ENCODE assay signal across 2 cellular contexts in the genomic region with DNA sequence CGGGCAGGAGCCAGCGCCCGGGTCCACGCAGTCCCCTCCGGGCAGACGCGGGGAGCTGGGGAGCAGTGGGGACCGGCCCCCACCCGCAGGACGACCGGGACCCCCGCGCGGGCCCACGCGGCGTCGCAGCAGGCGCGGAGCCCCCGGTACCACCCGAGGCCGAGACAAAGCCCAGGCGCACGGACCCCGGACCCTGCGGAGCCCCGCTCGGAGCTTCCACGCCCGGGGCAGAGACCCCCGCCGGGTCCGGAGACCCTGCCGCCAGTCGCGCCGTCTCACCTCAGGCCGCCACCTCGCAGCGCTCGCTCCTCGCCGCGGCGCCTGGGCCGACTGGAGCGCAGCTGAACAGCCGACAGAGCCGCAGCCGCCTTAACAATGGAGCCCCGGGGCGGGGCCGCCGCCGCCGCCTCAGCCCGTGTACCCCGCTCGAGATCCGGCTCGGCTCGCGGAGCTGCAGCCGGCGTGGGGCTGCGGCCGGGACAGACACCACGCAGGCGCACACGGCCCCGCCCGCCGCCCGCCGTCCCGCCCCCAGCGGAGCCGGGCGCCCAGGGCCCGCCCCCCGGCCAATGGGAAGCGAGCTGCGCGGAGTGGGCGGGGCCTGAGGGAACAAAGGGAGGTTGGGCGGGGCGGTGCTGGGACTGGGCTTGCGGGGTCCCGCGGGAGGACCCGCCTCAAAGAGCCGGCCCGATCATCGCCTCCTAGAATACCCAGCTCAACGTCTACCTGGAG.
TF ChIP-seq lines count a peak whose summit lies in the region.

A gene with protein sequence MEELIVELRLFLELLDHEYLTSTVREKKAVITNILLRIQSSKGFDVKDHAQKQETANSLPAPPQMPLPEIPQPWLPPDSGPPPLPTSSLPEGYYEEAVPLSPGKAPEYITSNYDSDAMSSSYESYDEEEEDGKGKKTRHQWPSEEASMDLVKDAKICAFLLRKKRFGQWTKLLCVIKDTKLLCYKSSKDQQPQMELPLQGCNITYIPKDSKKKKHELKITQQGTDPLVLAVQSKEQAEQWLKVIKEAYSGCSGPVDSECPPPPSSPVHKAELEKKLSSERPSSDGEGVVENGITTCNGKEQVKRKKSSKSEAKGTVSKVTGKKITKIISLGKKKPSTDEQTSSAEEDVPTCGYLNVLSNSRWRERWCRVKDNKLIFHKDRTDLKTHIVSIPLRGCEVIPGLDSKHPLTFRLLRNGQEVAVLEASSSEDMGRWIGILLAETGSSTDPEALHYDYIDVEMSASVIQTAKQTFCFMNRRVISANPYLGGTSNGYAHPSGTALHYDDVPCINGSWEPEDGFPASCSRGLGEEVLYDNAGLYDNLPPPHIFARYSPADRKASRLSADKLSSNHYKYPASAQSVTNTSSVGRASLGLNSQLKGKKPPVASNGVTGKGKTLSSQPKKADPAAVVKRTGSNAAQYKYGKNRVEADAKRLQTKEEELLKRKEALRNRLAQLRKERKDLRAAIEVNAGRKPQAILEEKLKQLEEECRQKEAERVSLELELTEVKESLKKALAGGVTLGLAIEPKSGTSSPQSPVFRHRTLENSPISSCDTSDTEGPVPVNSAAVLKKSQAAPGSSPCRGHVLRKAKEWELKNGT (minus strand): TSS at position 485 of the 732 bp plus-strand sequence. CDS start 67,783 bp downstream, outside the sequence.

TF ChIP-seq in HCT116, 20 proteins besides CTCF, POLR2A, EP300 and RAD21:
- TF ChIP-seq ZFX (IDR thresholded peaks at IDR 0.05) (peak; percentile 47), YY1 (IDR thresholded peaks at IDR 0.05; ENCODE audit: extremely low read depth, insufficient replicate concordance, low read depth, low read length) (no peak), SIN3A (IDR thresholded peaks at IDR 0.05; ENCODE audit: low read depth) (no peak), POLR2AphosphoS5 (IDR thresholded peaks at IDR 0.05; ENCODE audit: low read depth, low read length) (peak; percentile 68)
- TF ChIP-seq, protein P1, sequence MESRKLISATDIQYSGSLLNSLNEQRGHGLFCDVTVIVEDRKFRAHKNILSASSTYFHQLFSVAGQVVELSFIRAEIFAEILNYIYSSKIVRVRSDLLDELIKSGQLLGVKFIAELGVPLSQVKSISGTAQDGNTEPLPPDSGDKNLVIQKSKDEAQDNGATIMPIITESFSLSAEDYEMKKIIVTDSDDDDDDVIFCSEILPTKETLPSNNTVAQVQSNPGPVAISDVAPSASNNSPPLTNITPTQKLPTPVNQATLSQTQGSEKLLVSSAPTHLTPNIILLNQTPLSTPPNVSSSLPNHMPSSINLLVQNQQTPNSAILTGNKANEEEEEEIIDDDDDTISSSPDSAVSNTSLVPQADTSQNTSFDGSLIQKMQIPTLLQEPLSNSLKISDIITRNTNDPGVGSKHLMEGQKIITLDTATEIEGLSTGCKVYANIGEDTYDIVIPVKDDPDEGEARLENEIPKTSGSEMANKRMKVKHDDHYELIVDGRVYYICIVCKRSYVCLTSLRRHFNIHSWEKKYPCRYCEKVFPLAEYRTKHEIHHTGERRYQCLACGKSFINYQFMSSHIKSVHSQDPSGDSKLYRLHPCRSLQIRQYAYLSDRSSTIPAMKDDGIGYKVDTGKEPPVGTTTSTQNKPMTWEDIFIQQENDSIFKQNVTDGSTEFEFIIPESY (IDR thresholded peaks at IDR 0.05; ENCODE audit: extremely low read depth, insufficient replicate concordance, low read length): no peak

TF ChIP-seq in K562, 482 proteins besides CTCF, POLR2A, EP300 and RAD21 (continues in another document):
- TF ChIP-seq, protein P2, sequence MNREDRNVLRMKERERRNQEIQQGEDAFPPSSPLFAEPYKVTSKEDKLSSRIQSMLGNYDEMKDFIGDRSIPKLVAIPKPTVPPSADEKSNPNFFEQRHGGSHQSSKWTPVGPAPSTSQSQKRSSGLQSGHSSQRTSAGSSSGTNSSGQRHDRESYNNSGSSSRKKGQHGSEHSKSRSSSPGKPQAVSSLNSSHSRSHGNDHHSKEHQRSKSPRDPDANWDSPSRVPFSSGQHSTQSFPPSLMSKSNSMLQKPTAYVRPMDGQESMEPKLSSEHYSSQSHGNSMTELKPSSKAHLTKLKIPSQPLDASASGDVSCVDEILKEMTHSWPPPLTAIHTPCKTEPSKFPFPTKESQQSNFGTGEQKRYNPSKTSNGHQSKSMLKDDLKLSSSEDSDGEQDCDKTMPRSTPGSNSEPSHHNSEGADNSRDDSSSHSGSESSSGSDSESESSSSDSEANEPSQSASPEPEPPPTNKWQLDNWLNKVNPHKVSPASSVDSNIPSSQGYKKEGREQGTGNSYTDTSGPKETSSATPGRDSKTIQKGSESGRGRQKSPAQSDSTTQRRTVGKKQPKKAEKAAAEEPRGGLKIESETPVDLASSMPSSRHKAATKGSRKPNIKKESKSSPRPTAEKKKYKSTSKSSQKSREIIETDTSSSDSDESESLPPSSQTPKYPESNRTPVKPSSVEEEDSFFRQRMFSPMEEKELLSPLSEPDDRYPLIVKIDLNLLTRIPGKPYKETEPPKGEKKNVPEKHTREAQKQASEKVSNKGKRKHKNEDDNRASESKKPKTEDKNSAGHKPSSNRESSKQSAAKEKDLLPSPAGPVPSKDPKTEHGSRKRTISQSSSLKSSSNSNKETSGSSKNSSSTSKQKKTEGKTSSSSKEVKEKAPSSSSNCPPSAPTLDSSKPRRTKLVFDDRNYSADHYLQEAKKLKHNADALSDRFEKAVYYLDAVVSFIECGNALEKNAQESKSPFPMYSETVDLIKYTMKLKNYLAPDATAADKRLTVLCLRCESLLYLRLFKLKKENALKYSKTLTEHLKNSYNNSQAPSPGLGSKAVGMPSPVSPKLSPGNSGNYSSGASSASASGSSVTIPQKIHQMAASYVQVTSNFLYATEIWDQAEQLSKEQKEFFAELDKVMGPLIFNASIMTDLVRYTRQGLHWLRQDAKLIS (CRISPR knock-in tag; IDR thresholded peaks at IDR 0.05): no peak
- TF ChIP-seq, protein P3, sequence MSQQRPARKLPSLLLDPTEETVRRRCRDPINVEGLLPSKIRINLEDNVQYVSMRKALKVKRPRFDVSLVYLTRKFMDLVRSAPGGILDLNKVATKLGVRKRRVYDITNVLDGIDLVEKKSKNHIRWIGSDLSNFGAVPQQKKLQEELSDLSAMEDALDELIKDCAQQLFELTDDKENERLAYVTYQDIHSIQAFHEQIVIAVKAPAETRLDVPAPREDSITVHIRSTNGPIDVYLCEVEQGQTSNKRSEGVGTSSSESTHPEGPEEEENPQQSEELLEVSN (IDR thresholded peaks at IDR 0.05; ENCODE audit: borderline replicate concordance in 1 of 2, extremely low read depth in 1 of 2, insufficient read depth in 1 of 2, insufficient read length in 1 of 2, low read depth in 1 of 2, low read length in 1 of 2, poor library complexity in 1 of 2, severe bottlenecking in 1 of 2): peak in 1 of 2 experiments; percentile 45
- TF ChIP-seq NEUROD1 (IDR thresholded peaks at IDR 0.05; ENCODE audit: borderline replicate concordance, low read depth, low read length, partially characterized antibody): no peak
- no peak for TF ChIP-seq TAF15 (IDR thresholded peaks at IDR 0.05; ENCODE audit: low read depth, low read length)
- no peak for TF ChIP-seq CBX5 (IDR thresholded peaks at IDR 0.05; ENCODE audit: borderline replicate concordance, low read depth)
- TF ChIP-seq, protein P4, sequence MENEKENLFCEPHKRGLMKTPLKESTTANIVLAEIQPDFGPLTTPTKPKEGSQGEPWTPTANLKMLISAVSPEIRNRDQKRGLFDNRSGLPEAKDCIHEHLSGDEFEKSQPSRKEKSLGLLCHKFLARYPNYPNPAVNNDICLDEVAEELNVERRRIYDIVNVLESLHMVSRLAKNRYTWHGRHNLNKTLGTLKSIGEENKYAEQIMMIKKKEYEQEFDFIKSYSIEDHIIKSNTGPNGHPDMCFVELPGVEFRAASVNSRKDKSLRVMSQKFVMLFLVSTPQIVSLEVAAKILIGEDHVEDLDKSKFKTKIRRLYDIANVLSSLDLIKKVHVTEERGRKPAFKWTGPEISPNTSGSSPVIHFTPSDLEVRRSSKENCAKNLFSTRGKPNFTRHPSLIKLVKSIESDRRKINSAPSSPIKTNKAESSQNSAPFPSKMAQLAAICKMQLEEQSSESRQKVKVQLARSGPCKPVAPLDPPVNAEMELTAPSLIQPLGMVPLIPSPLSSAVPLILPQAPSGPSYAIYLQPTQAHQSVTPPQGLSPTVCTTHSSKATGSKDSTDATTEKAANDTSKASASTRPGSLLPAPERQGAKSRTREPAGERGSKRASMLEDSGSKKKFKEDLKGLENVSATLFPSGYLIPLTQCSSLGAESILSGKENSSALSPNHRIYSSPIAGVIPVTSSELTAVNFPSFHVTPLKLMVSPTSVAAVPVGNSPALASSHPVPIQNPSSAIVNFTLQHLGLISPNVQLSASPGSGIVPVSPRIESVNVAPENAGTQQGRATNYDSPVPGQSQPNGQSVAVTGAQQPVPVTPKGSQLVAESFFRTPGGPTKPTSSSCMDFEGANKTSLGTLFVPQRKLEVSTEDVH (IDR thresholded peaks at IDR 0.05; ENCODE audit: low read depth, partially characterized antibody): no peak
- TF ChIP-seq ZBTB7A (IDR thresholded peaks at IDR 0.05; ENCODE audit: borderline replicate concordance, control insufficient read depth, low read depth, low read length): peak; percentile 66
- TF ChIP-seq FOSL1 (tag; conservative IDR thresholded peaks at IDR 0.05): no peak
- TF ChIP-seq CEBPB (tag; IDR thresholded peaks at IDR 0.05): no peak
- TF ChIP-seq MAFK (IDR thresholded peaks at IDR 0.05; ENCODE audit: low read length): no peak
- TF ChIP-seq YY1 (IDR thresholded peaks at IDR 0.05; ENCODE audit: borderline replicate concordance in 1 of 3, control insufficient read depth in 1 of 3, extremely low read depth in 1 of 3, insufficient read depth in 3 of 3, insufficient read length in 1 of 3, insufficient replicate concordance in 2 of 3, low read depth in 1 of 3, low read length in 2 of 3): peak in 1 of 3 experiments; percentile 13
- TF ChIP-seq, protein P5, sequence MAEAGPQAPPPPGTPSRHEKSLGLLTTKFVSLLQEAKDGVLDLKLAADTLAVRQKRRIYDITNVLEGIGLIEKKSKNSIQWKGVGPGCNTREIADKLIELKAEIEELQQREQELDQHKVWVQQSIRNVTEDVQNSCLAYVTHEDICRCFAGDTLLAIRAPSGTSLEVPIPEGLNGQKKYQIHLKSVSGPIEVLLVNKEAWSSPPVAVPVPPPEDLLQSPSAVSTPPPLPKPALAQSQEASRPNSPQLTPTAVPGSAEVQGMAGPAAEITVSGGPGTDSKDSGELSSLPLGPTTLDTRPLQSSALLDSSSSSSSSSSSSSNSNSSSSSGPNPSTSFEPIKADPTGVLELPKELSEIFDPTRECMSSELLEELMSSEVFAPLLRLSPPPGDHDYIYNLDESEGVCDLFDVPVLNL (CRISPR knock-in tag; IDR thresholded peaks at IDR 0.05; ENCODE audit: low read depth): no peak
- no peak for TF ChIP-seq EZH2 (IDR thresholded peaks at IDR 0.05; ENCODE audit: borderline replicate concordance, low read depth, low read length)
- TF ChIP-seq ZNF717 (CRISPR knock-in tag; IDR thresholded peaks at IDR 0.05): no peak
- peak; percentile 33; the same call in 1 of the 2 replicates for TF ChIP-seq POLR2G (IDR thresholded peaks at IDR 0.05; ENCODE audit: low read depth, low read length)
- no peak for TF ChIP-seq ZNF589 (CRISPR knock-in tag; IDR thresholded peaks at IDR 0.05; ENCODE audit: low read depth)
- no peak for TF ChIP-seq HMGN3 (IDR thresholded peaks at IDR 0.05; ENCODE audit: borderline replicate concordance, extremely low read depth, insufficient read length, low read depth, low read length)
- no peak for TF ChIP-seq PTTG1 (tag; IDR thresholded peaks at IDR 0.05; ENCODE audit: low read depth)
- no peak for TF ChIP-seq NELFE (IDR thresholded peaks at IDR 0.05; ENCODE audit: insufficient read depth, insufficient read length)
- no peak for TF ChIP-seq ZNF695 (CRISPR knock-in tag; IDR thresholded peaks at IDR 0.05)
- peak; percentile 65 for TF ChIP-seq SAFB (IDR thresholded peaks at IDR 0.05; ENCODE audit: borderline replicate concordance, low read depth, low read length)
- TF ChIP-seq SETDB1 (IDR thresholded peaks at IDR 0.05; ENCODE audit: low read length): no peak
- TF ChIP-seq, protein P1 (CRISPR knock-in tag; IDR thresholded peaks at IDR 0.05): 0 out of 2 replicates have a peak, but pooled peaks have one; percentile 22
- TF ChIP-seq MAZ (CRISPR knock-in tag; conservative IDR thresholded peaks at IDR 0.05 in 1 of 2, IDR thresholded peaks at IDR 0.05 in 1 of 2): peak in 1 of 2 experiments; percentile 32; a peak in 1 of 4 replicates
- TF ChIP-seq RBM25 (IDR thresholded peaks at IDR 0.05; ENCODE audit: low read depth, low read length, severe bottlenecking): peak; percentile 22
- peak; percentile 53; the same call in 1 of the 2 replicates for TF ChIP-seq KDM2B (CRISPR knock-in tag; IDR thresholded peaks at IDR 0.05)
- TF ChIP-seq SNIP1 (IDR thresholded peaks at IDR 0.05; ENCODE audit: low read depth): no peak
- TF ChIP-seq ELF2 (CRISPR knock-in tag; IDR thresholded peaks at IDR 0.05): no peak
- TF ChIP-seq, protein P6, sequence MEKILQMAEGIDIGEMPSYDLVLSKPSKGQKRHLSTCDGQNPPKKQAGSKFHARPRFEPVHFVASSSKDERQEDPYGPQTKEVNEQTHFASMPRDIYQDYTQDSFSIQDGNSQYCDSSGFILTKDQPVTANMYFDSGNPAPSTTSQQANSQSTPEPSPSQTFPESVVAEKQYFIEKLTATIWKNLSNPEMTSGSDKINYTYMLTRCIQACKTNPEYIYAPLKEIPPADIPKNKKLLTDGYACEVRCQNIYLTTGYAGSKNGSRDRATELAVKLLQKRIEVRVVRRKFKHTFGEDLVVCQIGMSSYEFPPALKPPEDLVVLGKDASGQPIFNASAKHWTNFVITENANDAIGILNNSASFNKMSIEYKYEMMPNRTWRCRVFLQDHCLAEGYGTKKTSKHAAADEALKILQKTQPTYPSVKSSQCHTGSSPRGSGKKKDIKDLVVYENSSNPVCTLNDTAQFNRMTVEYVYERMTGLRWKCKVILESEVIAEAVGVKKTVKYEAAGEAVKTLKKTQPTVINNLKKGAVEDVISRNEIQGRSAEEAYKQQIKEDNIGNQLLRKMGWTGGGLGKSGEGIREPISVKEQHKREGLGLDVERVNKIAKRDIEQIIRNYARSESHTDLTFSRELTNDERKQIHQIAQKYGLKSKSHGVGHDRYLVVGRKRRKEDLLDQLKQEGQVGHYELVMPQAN (IDR thresholded peaks at IDR 0.05; ENCODE audit: borderline replicate concordance): no peak
- no peak for TF ChIP-seq HDAC6 (IDR thresholded peaks at IDR 0.05; ENCODE audit: low read depth, low read length)
- TF ChIP-seq FOXP1 (CRISPR knock-in tag; IDR thresholded peaks at IDR 0.05): no peak
- no peak for TF ChIP-seq LARP7 (IDR thresholded peaks at IDR 0.05)
- TF ChIP-seq U2AF1 (optimal IDR thresholded peaks at IDR 0.05; ENCODE audit: low read depth, low read length): no peak
- no peak for TF ChIP-seq CC2D1A (IDR thresholded peaks at IDR 0.05)
